21 cellular contexts compared by ENCODE assay signal in the genomic region with DNA sequence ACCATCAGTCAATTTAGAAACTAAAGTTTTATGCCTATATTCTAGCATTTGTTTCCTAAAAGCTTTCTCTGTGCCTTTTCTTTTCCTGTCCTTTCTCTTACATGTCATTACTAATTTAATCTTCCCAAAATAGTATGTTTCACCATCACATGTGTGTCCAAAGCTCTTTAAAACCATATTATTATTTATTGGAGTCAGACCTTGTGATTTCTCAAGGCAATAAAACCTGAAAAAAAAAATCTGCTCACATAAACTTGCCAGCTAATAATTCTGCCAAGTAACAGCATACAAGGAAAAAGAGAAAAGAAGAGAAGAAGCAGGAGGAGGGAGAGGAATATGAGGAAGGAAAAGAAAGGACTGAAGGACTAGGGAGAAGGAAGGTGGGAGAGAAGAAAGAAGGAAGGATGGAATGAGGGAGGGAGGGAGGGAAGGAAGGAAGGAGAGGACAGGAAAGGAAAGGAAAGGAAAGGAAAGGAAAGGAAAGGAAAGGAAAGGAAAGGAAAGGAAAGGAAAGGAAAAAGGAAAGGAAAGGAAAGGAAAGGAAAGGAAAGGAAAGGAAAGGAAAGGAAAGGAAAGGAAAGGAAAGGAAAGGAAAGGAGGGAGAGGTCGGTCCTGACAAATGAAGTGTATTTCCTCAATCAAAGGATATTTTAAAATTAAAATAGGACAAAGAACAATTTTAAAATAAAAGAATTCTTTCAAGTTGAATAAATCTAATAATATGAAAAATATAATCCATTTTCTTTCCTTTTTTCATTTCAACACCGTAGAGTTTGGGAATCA.
"Had no signal": no experiment of that assay in that cellular context is flagged by ENCODE, and none has a peak within 500 bp of the region (broad histone marks: within the 10 kb centered on the region; RNA-seq: fewer than 3 reads in every experiment).

No MANE protein-coding gene starts in this region.

- H3K27ac Mint-ChIP-seq: dendritic cell treated with granulocyte-macrophage colony-stimulating factor and Interleukin-4, amounts not matched to agents 40 ng/mL and 50 ng/mL, for 4 days; memory B cell; naive B cell had no signal

- H3K4me1 Mint-ChIP-seq: memory B cell, naive B cell, neural crest cell had no signal

- H3K4me3 Mint-ChIP-seq: dendritic cell treated with granulocyte-macrophage colony-stimulating factor and Interleukin-4, amounts not matched to agents 40 ng/mL and 50 ng/mL, for 4 days; memory B cell; naive B cell; neural crest cell had no signal

- H3K9me3 ChIP-seq: ascending aorta, esophagus squamous epithelium, mucosa of descending colon, tibial artery had no signal

- ATAC-seq: left ventricle myocardium superior, mucosa of descending colon had no signal

- FAIRE-seq: endothelial cell of umbilical vein had no signal

- H3K4me1 ChIP-seq: ascending aorta, parathyroid adenoma had no signal

- H3K79me2 ChIP-seq: parathyroid adenoma had no signal

- H3K27me3 ChIP-seq: ascending aorta, esophagus squamous epithelium, tibial artery had no signal

- H3K9ac ChIP-seq: parathyroid adenoma had no signal

- H2AFZ ChIP-seq: parathyroid adenoma had no signal

- DNase-seq: activated CD4-positive, alpha-beta T cell treated with anti-CD3 and anti-CD28 coated beads for 1 hour; activated CD8-positive, alpha-beta memory T cell treated with anti-CD3 and anti-CD28 coated beads for 24 hours; activated CD8-positive, alpha-beta memory T cell treated with anti-CD3 and anti-CD28 coated beads, Interleukin-2, amount 50 U/mL, for 48 hours; activated effector memory CD4-positive, alpha-beta T cell treated with anti-CD3 and anti-CD28 coated beads, Interleukin-2, amount 50 U/mL, for 16 hours; activated naive CD4-positive, alpha-beta T cell treated with anti-CD3 and anti-CD28 coated beads, Interleukin-2, amount 50 U/mL, for 16 hours; activated T-cell treated with anti-CD3 and anti-CD28 coated beads, Interleukin-2, amount 50 U/mL, for 48 hours; effector memory CD4-positive, alpha-beta T cell; esophagus squamous epithelium; left ventricle myocardium superior; mucosa of descending colon; naive B cell; stimulated activated CD4-positive, alpha-beta T cell treated with anti-CD3 and anti-CD28 coated beads, Interleukin-2, amount 100 ng/mL, for 24 hours; stimulated activated naive CD4-positive, alpha-beta T cell treated with Interleukin-2 at 50 U/mL for 16 hours; tibial artery; WERI-Rb-1 had no signal

- H3K27me3 Mint-ChIP-seq: dendritic cell treated with granulocyte-macrophage colony-stimulating factor and Interleukin-4, amounts not matched to agents 40 ng/mL and 50 ng/mL, for 4 days; memory B cell; naive B cell had no signal

- H3K4me3 ChIP-seq: ascending aorta, esophagus squamous epithelium, mucosa of descending colon, tibial artery had no signal

- H3K27ac ChIP-seq: ascending aorta, esophagus squamous epithelium, parathyroid adenoma, WERI-Rb-1 had no signal

- H3K9me3 Mint-ChIP-seq: dendritic cell treated with granulocyte-macrophage colony-stimulating factor and Interleukin-4, amounts not matched to agents 40 ng/mL and 50 ng/mL, for 4 days; memory B cell; naive B cell; neural crest cell had no signal
